Comparison of ENCODE assay signal across 8 cellular contexts in genomic region chr1:6025269-6026094, GRCh38. TPM values are rescaled to one million over a fixed set of nuclear protein-coding genes. Genes with fewer than 3 reads are reported as not detected.
DNase-seq lines count a peak whose midpoint lies in the region; ATAC-seq and TF ChIP-seq lines count a peak whose summit lies in the region.

No MANE protein-coding gene starts in this region.

- H3K9me3 ChIP-seq in heart right ventricle: no peaks in the 10 kb centered on the region
- no peaks in the 10 kb centered on the region for H3K9me3 ChIP-seq in subcutaneous abdominal adipose tissue (ENCODE audit: control insufficient read depth in 5 of 5, low read length in 5 of 5)

- peaks cover 0 to 15% (median 0%) of the 10 kb centered on the region in 7 donors for H3K27me3 ChIP-seq in heart right ventricle
- H3K27me3 ChIP-seq in subcutaneous abdominal adipose tissue (ENCODE audit: control insufficient read depth in 5 of 5, insufficient read depth in 4 of 5, low read length in 5 of 5): peaks cover 4 to 13% (median 7%) of the 10 kb centered on the region in 5 donors

- H3K36me3 Mint-ChIP-seq in T-helper 1 cell treated with Interleukin-12 subunit alpha and Interleukin-12 subunit beta and Interleukin-4 antibody, amounts not matched to agents 30 μg/mL and 1 μg/mL, for 36 hours (ENCODE audit: low read depth): peaks cover 29% of the 10 kb centered on the region

- H3K9ac ChIP-seq in subcutaneous abdominal adipose tissue (ENCODE audit: low read length in 5 of 5): no peak overlapping the region

- peak overlapping the region; percentile 97 for H3K27ac Mint-ChIP-seq in T-helper 1 cell treated with Interleukin-12 subunit alpha and Interleukin-12 subunit beta and Interleukin-4 antibody, amounts not matched to agents 30 μg/mL and 1 μg/mL, for 36 hours

- peak overlapping the region; percentile 89 for H3K4me3 Mint-ChIP-seq in T-helper 1 cell treated with Interleukin-12 subunit alpha and Interleukin-12 subunit beta and Interleukin-4 antibody, amounts not matched to agents 30 μg/mL and 1 μg/mL, for 36 hours

- peak in 6 of 8 donors; percentile 22 to 51 (median 37) for ATAC-seq in heart right ventricle

- H3K4me1 ChIP-seq in heart right ventricle (peaks cover 0 to 34% (median 15%) of the 10 kb centered on the region in 9 donors), subcutaneous abdominal adipose tissue (ENCODE audit: control insufficient read depth in 5 of 5, insufficient read depth in 5 of 5, low read length in 5 of 5) (peaks cover 0 to 48% (median 8%) of the 10 kb centered on the region in 5 donors)

- peak overlapping the region; percentile 48; the same call in 1 of the 2 replicates for H3K27ac ChIP-seq in VCaP
- H3K27ac ChIP-seq in heart right ventricle: peak overlapping the region; percentile 22 to 84 (median 72)
- H3K27ac ChIP-seq in subcutaneous abdominal adipose tissue (ENCODE audit: low read depth, low read length): no peak overlapping the region

- 42 to 65% methylated on average over 29 of the region's 29 CpGs for WGBS in heart right ventricle, 2 donors

- DNase-seq in T-helper 1 cell (no peak), heart right ventricle (no peak), putamen (ENCODE audit: low spot score) (no peak), activated gamma-delta T cell treated with Interleukin-2 at 50 U/mL for 16 hours (no peak), amygdala (lab: John Stamatoyannopoulos, UW) (no peak)

- intact Hi-C loops in heart right ventricle (cut with DNase I): no loop called here

- no peaks in the 10 kb centered on the region for H3K9me3 Mint-ChIP-seq in T-helper 1 cell treated with Interleukin-12 subunit alpha and Interleukin-12 subunit beta and Interleukin-4 antibody, amounts not matched to agents 30 μg/mL and 1 μg/mL, for 36 hours

- H3K36me3 ChIP-seq in heart right ventricle: peaks cover 0 to 11% (median 0%) of the 10 kb centered on the region in 9 donors
- H3K36me3 ChIP-seq in subcutaneous abdominal adipose tissue (ENCODE audit: control insufficient read depth in 5 of 5, insufficient read depth in 5 of 5, low read length in 5 of 5): peaks cover 0 to 4% (median 0%) of the 10 kb centered on the region in 5 donors

- peaks cover 33% of the 10 kb centered on the region for H3K4me1 Mint-ChIP-seq in T-helper 1 cell treated with Interleukin-12 subunit alpha and Interleukin-12 subunit beta and Interleukin-4 antibody, amounts not matched to agents 30 μg/mL and 1 μg/mL, for 36 hours (ENCODE audit: low read depth)

- H3K4me3 ChIP-seq in heart right ventricle (peak overlapping the region in 9 of 10 donors; percentile 17 to 65 (median 40)), subcutaneous abdominal adipose tissue (ENCODE audit: low read depth in 1 of 5, low read length in 5 of 5) (peak overlapping the region in 3 of 5 donors; percentile 1 to 59 (median 42))

- no peak for TF ChIP-seq CTCF in VCaP (conservative IDR thresholded peaks at IDR 0.05)
- no peak for TF ChIP-seq CTCF in heart right ventricle (IDR thresholded peaks at IDR 0.05)

- no peaks in the 10 kb centered on the region for H3K27me3 Mint-ChIP-seq in T-helper 1 cell treated with Interleukin-12 subunit alpha and Interleukin-12 subunit beta and Interleukin-4 antibody, amounts not matched to agents 30 μg/mL and 1 μg/mL, for 36 hours (ENCODE audit: low read depth)

RNA-seq across cellular contexts. Expression of gene KCNAB2, which starts 20.2 kb away (rescaled TPM):
- total RNA-seq in heart right ventricle: 10 to 100 TPM; 16.5 to 41.5 (median 22.2) TPM
- polyA plus RNA-seq in heart right ventricle: 10 to 100 TPM in 1 of 2 donors, 1 to 10 TPM in 1; 4.7 to 15.1 TPM

RNA-seq across cellular contexts. Expression of gene NPHP4, which starts 33.3 kb away (rescaled TPM):
- total RNA-seq in heart right ventricle: 1 to 10 TPM; 2.4 to 5.7 (median 3.3) TPM
- 1 to 10 TPM; 2.4 to 3.8 TPM for polyA plus RNA-seq in heart right ventricle
